In the genomic region with DNA sequence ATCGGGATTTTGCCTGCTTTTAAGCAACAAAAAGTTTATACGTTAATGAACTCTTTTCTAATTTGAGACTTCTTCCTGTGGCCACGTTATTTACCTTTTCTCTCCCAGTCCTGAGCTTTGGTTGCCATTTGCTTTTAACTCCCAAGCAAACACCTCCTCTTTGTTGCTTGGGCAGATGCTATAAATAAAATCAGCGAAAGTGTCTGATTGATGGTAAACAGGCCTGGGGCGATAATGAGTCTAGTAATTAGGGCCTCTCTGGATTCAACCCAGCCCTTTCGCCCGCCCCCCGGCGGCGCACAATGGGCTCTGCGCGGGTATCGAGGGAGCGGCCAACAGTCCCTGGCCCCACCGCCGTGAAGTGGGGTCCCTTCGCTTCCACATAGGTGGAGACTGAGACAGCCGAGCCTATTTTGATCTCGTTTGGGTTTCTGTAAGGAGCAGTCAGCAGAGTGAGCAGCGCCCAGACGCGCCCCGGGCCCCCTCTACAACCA, we compare ENCODE assay signal across 8 cellular contexts. TPM values are rescaled to one million over a fixed set of nuclear protein-coding genes. Genes with fewer than 3 reads are reported as not detected.
DNase-seq lines count a peak whose midpoint lies in the region; ATAC-seq and TF ChIP-seq lines count a peak whose summit lies in the region.

No MANE protein-coding gene starts in this region.

- no peak for TF ChIP-seq EP300 in ovary (IDR thresholded peaks at IDR 0.05)

- TF ChIP-seq CTCF in AG04450 (IDR thresholded peaks at IDR 0.05; ENCODE audit: low read depth, low read length) (no peak), RWPE2 (IDR thresholded peaks at IDR 0.05; ENCODE audit: poor library complexity, severe bottlenecking) (no peak), esophagus squamous epithelium (IDR thresholded peaks at IDR 0.05) (no peak), ovary (IDR thresholded peaks at IDR 0.05) (no peak)

- ATAC-seq in GM19035 (IDR thresholded peaks at IDR 0.05; ENCODE audit: unreplicated experiment) (peak; percentile 15), HG03460 (IDR thresholded peaks at IDR 0.05; ENCODE audit: unreplicated experiment) (peak; percentile 19), RWPE2 (ENCODE audit: low read depth) (no peak)

- intact Hi-C loops in esophagus squamous epithelium (cut with DNase I): no loop called here
- intact Hi-C loops in ovary (cut with DNase I): no loop called here

- H3K4me3 ChIP-seq in AG04450 (ENCODE audit: low read depth, low read length): peak overlapping the region; percentile 80
- H3K4me3 ChIP-seq in RWPE2 (ENCODE audit: severe bottlenecking): peak overlapping the region; percentile 40
- H3K4me3 ChIP-seq in esophagus squamous epithelium: peak overlapping the region; percentile 55 to 70 (median 68)
- H3K4me3 ChIP-seq in ovary: peak overlapping the region; percentile 49

- TF ChIP-seq POLR2A in esophagus squamous epithelium (IDR thresholded peaks at IDR 0.05) (no peak), ovary (IDR thresholded peaks at IDR 0.05) (no peak)

- POLR2A ChIA-PET in AG04450 (lab: Yijun Ruan, JAX): no interaction called here

- no peak overlapping the region for H3K27ac ChIP-seq in AG04450 (ENCODE audit: low read depth, low read length)
- no peak overlapping the region for H3K27ac ChIP-seq in RWPE2 (ENCODE audit: poor library complexity, severe bottlenecking)
- peak overlapping the region in 2 of 4 donors; percentile 34 to 35 for H3K27ac ChIP-seq in esophagus squamous epithelium
- no peak overlapping the region for H3K27ac ChIP-seq in ovary

- 28 to 36% methylated on average over 5 of the region's 23 CpGs for WGBS in esophagus squamous epithelium, 2 donors
- WGBS in ovary, 3 donors: 8 to 10% (median 10%) methylated on average over 22 to 23 of the region's 23 CpGs

- DNase-seq in AG04450 (ENCODE audit: low read depth, low spot score) (no peak), RWPE2 (ENCODE audit: low spot score) (no peak), esophagus squamous epithelium (lab: John Stamatoyannopoulos, UW) (no peak), ovary (no peak), ecto neural progenitor cell (ENCODE audit: low spot score) (no peak), GM19240 (ENCODE audit: insufficient read length, low spot score) (no peak)

- no peaks in the 10 kb centered on the region for H3K27me3 ChIP-seq in AG04450 (ENCODE audit: control insufficient read depth, insufficient read depth, low read length)
- no peaks in the 10 kb centered on the region for H3K27me3 ChIP-seq in RWPE2 (ENCODE audit: insufficient read depth, poor library complexity, severe bottlenecking)
- H3K27me3 ChIP-seq in esophagus squamous epithelium: peaks cover 0 to 13% (median 0%) of the 10 kb centered on the region in 4 donors
- no peaks in the 10 kb centered on the region for H3K27me3 ChIP-seq in ovary

- CTCF ChIA-PET in AG04450 (lab: Charles Lee): interaction anchor here (0.6 to 2.4 kb wide), 11 partner anchors 22 to 890 kb away, joined by 3 to 12 read pairs (median 3); a partner anchor contains a TSS

- H3K9me3 ChIP-seq in AG04450 (ENCODE audit: control insufficient read depth, insufficient read depth, low read length) (no peaks in the 10 kb centered on the region; the same call in 1 of the 2 replicates), RWPE2 (ENCODE audit: severe bottlenecking) (no peaks in the 10 kb centered on the region), esophagus squamous epithelium (no peaks in the 10 kb centered on the region), ovary (no peaks in the 10 kb centered on the region)

- H3K4me1 ChIP-seq in RWPE2 (ENCODE audit: insufficient read depth, poor library complexity, severe bottlenecking): peaks cover 8% of the 10 kb centered on the region
- H3K4me1 ChIP-seq in esophagus squamous epithelium: peaks cover 0 to 56% (median 11%) of the 10 kb centered on the region in 3 donors
- H3K4me1 ChIP-seq in ovary (ENCODE audit: insufficient read depth): peaks cover 5% of the 10 kb centered on the region

- no peaks in the 10 kb centered on the region for H3K36me3 ChIP-seq in RWPE2 (ENCODE audit: low read depth)
- no peaks in the 10 kb centered on the region for H3K36me3 ChIP-seq in esophagus squamous epithelium
- no peaks in the 10 kb centered on the region for H3K36me3 ChIP-seq in ovary

RNA-seq across cellular contexts. Expression of a gene that starts 0.8 kb away (rescaled TPM):
- polyA plus RNA-seq in AG04450 (2011; rRNA removed) (1.6 and 2.7 TPM in 2 replicates), ovary (1 to 10 TPM in 1 of 2 donors, under 1 TPM in 1; 0.27 to 3.1 TPM)
- 0.28 and 0.56 TPM in 2 replicates for polyA minus RNA-seq in AG04450 (2011; rRNA and poly(A)+ RNA removed)
- total RNA-seq in esophagus squamous epithelium (1 to 10 TPM in 3 of 4 donors, under 1 TPM in 1; 0.70 to 3.8 (median 1.9) TPM), ovary (1 to 10 TPM in 2 of 7 donors, under 1 TPM in 5; 0.12 to 6.4 (median 0.82) TPM)

RNA-seq across cellular contexts. Expression of a gene that starts 53.2 kb away (rescaled TPM):
- polyA plus RNA-seq in AG04450 (2011; rRNA removed) (39.1 and 62.4 TPM in 2 replicates), ovary (10 to 100 TPM; 37.1 to 47.8 TPM)
- 7.0 and 17.8 TPM in 2 replicates for polyA minus RNA-seq in AG04450 (2011; rRNA and poly(A)+ RNA removed)
- total RNA-seq in esophagus squamous epithelium (10 to 100 TPM; 39.1 to 73.6 (median 50.8) TPM), ovary (10 to 100 TPM; 32.4 to 48.0 (median 43.4) TPM)
